Comparison of ENCODE assay signal across 18 cellular contexts in genomic region chr6:45473121-45473967, GRCh38.
DNase-seq lines count a peak whose midpoint lies in the region; ATAC-seq and TF ChIP-seq lines count a peak whose summit lies in the region.
"Had no signal": no experiment of that assay in that cellular context is flagged by ENCODE, and none has a peak within 500 bp of the region (broad histone marks: within the 10 kb centered on the region; RNA-seq: fewer than 3 reads in every experiment).

No MANE protein-coding gene starts in this region.

- no peak for DNase-seq in CD14-positive monocyte (ENCODE audit: low spot score)
- DNase-seq in HT-29 (ENCODE audit: low spot score) = peak; percentile 54
- no peak for DNase-seq in chondrocyte (ENCODE audit: low spot score)
- DNase-seq in osteocyte (ENCODE audit: extremely low spot score, unreplicated experiment) = no peak
- DNase-seq in NCI-H69 (lab: John Stamatoyannopoulos, UW) = no peak
- no peak for DNase-seq in SW 1271 (lab: John Stamatoyannopoulos, UW)
- DNase-seq: activated CD4-positive, alpha-beta T cell treated with anti-CD3 and anti-CD28 coated beads, Interleukin-2, amount 10 ng/mL, durations not matched to agents 7 days and 5 days; activated T-cell treated with anti-CD3 and anti-CD28 coated beads, Interleukin-2, amount 50 U/mL, for 48 hours; Calu3; cerebellar nuclear complex; left ventricle myocardium inferior; NCI-H187 treated with DMSO at 0.1 percent for 48 hours; NCI-H526 had no signal

- intact Hi-C loops in CD14-positive monocyte (cut with micrococcal nuclease) = loop anchor here (10.0 kb wide), 1 partner anchor 49 kb away; no protein-coding TSS in a partner anchor

- no peaks in the 10 kb centered on the region for H3K4me1 Mint-ChIP-seq in CD14-positive monocyte
- peaks cover 39% of the 10 kb centered on the region for H3K4me1 Mint-ChIP-seq in chondrocyte (ENCODE audit: low read depth)
- H3K4me1 Mint-ChIP-seq in osteocyte (ENCODE audit: unreplicated experiment) = peaks cover 50% of the 10 kb centered on the region

- TF ChIP-seq CTCF in CD14-positive monocyte (IDR thresholded peaks at IDR 0.05) (no peak), chondrocyte (IDR thresholded peaks at IDR 0.05) (no peak), osteocyte (IDR thresholded peaks at IDR 0.05) (no peak)

- H3K36me3 Mint-ChIP-seq in CD14-positive monocyte = peaks cover 11 to 34% of the 10 kb centered on the region in 2 donors
- H3K36me3 Mint-ChIP-seq in chondrocyte (ENCODE audit: low read depth) = no peaks in the 10 kb centered on the region
- peaks cover 19% of the 10 kb centered on the region for H3K36me3 Mint-ChIP-seq in osteocyte (ENCODE audit: unreplicated experiment)

- H3K27ac Mint-ChIP-seq in CD14-positive monocyte = peak overlapping the region in 4 of 7 donors; percentile 25 to 73 (median 31)
- peak overlapping the region; percentile 87 for H3K27ac Mint-ChIP-seq in chondrocyte (ENCODE audit: unreplicated experiment)
- peak overlapping the region; percentile 91 for H3K27ac Mint-ChIP-seq in osteocyte (ENCODE audit: unreplicated experiment)
- H3K27ac Mint-ChIP-seq: activated CD4-positive, alpha-beta T cell treated with anti-CD3 and anti-CD28 coated beads, Interleukin-2, amount 10 ng/mL, durations not matched to agents 7 days and 5 days had no signal

- no peak overlapping the region for H3K4me3 Mint-ChIP-seq in CD14-positive monocyte
- H3K4me3 Mint-ChIP-seq in chondrocyte (ENCODE audit: unreplicated experiment) = no peak overlapping the region
- H3K4me3 Mint-ChIP-seq in osteocyte (ENCODE audit: unreplicated experiment) = no peak overlapping the region
- H3K4me3 Mint-ChIP-seq: activated CD4-positive, alpha-beta T cell treated with anti-CD3 and anti-CD28 coated beads, Interleukin-2, amount 10 ng/mL, durations not matched to agents 7 days and 5 days; nephron had no signal

- no peaks in the 10 kb centered on the region for H3K9me3 Mint-ChIP-seq in CD14-positive monocyte
- H3K9me3 Mint-ChIP-seq in chondrocyte (ENCODE audit: low read depth) = no peaks in the 10 kb centered on the region
- no peaks in the 10 kb centered on the region for H3K9me3 Mint-ChIP-seq in osteocyte (ENCODE audit: unreplicated experiment)
- H3K9me3 Mint-ChIP-seq: activated CD4-positive, alpha-beta T cell treated with anti-CD3 and anti-CD28 coated beads, Interleukin-2, amount 10 ng/mL, durations not matched to agents 7 days and 5 days; nephron had no signal

- H3K27me3 Mint-ChIP-seq in CD14-positive monocyte (ENCODE audit: low read depth in 3 of 3) (no peaks in the 10 kb centered on the region), chondrocyte (ENCODE audit: low read depth) (no peaks in the 10 kb centered on the region), osteocyte (ENCODE audit: unreplicated experiment) (no peaks in the 10 kb centered on the region)
- H3K27me3 Mint-ChIP-seq: activated CD4-positive, alpha-beta T cell treated with anti-CD3 and anti-CD28 coated beads, Interleukin-2, amount 10 ng/mL, durations not matched to agents 7 days and 5 days had no signal

- ATAC-seq in GM18870 (IDR thresholded peaks at IDR 0.05; ENCODE audit: unreplicated experiment) (no peak), HG03196 (IDR thresholded peaks at IDR 0.05; ENCODE audit: unreplicated experiment) (no peak)
- ATAC-seq: HCT116, Panc1 had no signal

Comparison
In these comparisons a context has a peak if more than half of its experiments do, and no peak if none do; other contexts are left out.
1. H3K27ac Mint-ChIP-seq: peak in every context shown above with its lines; median percentile 91 in osteocyte; 87 in chondrocyte; 31 in CD14-positive monocyte.